Comparison of ENCODE assay signal across 12 cellular contexts in genomic region chr21:33848252-33848953, GRCh38.
DNase-seq lines count a peak whose midpoint lies in the region; ATAC-seq, FAIRE-seq and TF ChIP-seq lines count a peak whose summit lies in the region.
"Had no signal": no experiment of that assay in that cellular context is flagged by ENCODE, and none has a peak within 500 bp of the region (broad histone marks: within the 10 kb centered on the region; RNA-seq: fewer than 3 reads in every experiment).

No MANE protein-coding gene starts in this region.

- H2AFZ ChIP-seq in SK-N-SH (ENCODE audit: low read depth): no peak overlapping the region

- 90% methylated on average over 16 of the region's 17 CpGs for WGBS in SK-N-SH (ENCODE audit: low lambda C conversion rate)

- H3K27ac ChIP-seq in SK-N-SH (ENCODE audit: low read depth in 2 of 2, low read length in 1 of 2): no peak overlapping the region
- H3K27ac ChIP-seq: body of pancreas, KMS-11 had no signal

- peak; percentile 23 for FAIRE-seq in RCC 7860 (lab: Jason Lieb, UNC)

- H3K4me1 ChIP-seq in BE2C (peaks cover 5% of the 10 kb centered on the region), SK-N-SH (ENCODE audit: control insufficient read depth in 1 of 2, insufficient read depth in 2 of 2, low read depth in 1 of 2, low read length in 1 of 2) (no peaks in the 10 kb centered on the region)

- no peak overlapping the region for H3K4me2 ChIP-seq in SK-N-SH
- H3K4me2 ChIP-seq: KMS-11 had no signal

- no peak for ATAC-seq in HG02798 (IDR thresholded peaks at IDR 0.05; ENCODE audit: poor library complexity, unreplicated experiment)
- no peak for ATAC-seq in left cardiac atrium
- ATAC-seq: body of pancreas; natural killer cell treated with Interleukin-12 subunit alpha and Interleukin-12 subunit beta and Interleukin-15 and Interleukin-18, amount 100 ng/mL, for 72 hours; stimulated activated effector memory CD8-positive, alpha-beta T cell treated with anti-CD3 and anti-CD28 coated beads, Interleukin-12 subunit alpha, Interleukin-12 subunit beta, amount 100 ng/mL, for 72 hours had no signal

- POLR2A ChIA-PET in SK-N-SH (lab: Yijun Ruan, JAX): no interaction called here

- TF ChIP-seq CTCF in BE2C (IDR thresholded peaks at IDR 0.05; ENCODE audit: low read depth, low read length) (no peak), kidney epithelial cell (IDR thresholded peaks at IDR 0.05; ENCODE audit: insufficient read depth, low read length, poor library complexity, severe bottlenecking) (no peak), SK-N-SH (IDR thresholded peaks at IDR 0.05) (no peak)

- TF ChIP-seq EP300 in SK-N-SH (IDR thresholded peaks at IDR 0.05; ENCODE audit: borderline replicate concordance in 1 of 2, low read depth in 1 of 2, low read length in 1 of 2): no peak

- H3K27me3 ChIP-seq in BE2C (no peaks in the 10 kb centered on the region), kidney epithelial cell (ENCODE audit: control insufficient read depth, insufficient read depth, low read length) (no peaks in the 10 kb centered on the region), SK-N-SH (ENCODE audit: insufficient read depth) (no peaks in the 10 kb centered on the region)
- H3K27me3 ChIP-seq: body of pancreas had no signal

- CTCF ChIA-PET in SK-N-SH (lab: Yijun Ruan, JAX): no interaction called here

- no peak overlapping the region for H3K9ac ChIP-seq in SK-N-SH
- H3K9ac ChIP-seq: KMS-11 had no signal

- no peaks in the 10 kb centered on the region for H3K79me2 ChIP-seq in SK-N-SH (ENCODE audit: insufficient read depth)

- H3K9me2 ChIP-seq in SK-N-SH: no peaks in the 10 kb centered on the region

- H3K4me3 ChIP-seq in BE2C (ENCODE audit: low read depth, low read length): no peak overlapping the region
- H3K4me3 ChIP-seq in kidney epithelial cell (ENCODE audit: low read depth, low read length): no peak overlapping the region
- no peak overlapping the region for H3K4me3 ChIP-seq in SK-N-SH (ENCODE audit: low read depth in 2 of 2, low read length in 1 of 2)
- H3K4me3 ChIP-seq: body of pancreas had no signal

- TF ChIP-seq RAD21 in SK-N-SH (IDR thresholded peaks at IDR 0.05; ENCODE audit: low read length): no peak

- intact Hi-C loops in left cardiac atrium (cut with DNase I): no loop called here

- no peaks in the 10 kb centered on the region for H3F3A ChIP-seq in SK-N-SH (replicated peaks; ENCODE audit: insufficient read depth)

- H4K20me1 ChIP-seq in SK-N-SH (ENCODE audit: insufficient read depth): no peaks in the 10 kb centered on the region

- H3K36me3 ChIP-seq in BE2C (no peaks in the 10 kb centered on the region), kidney epithelial cell (ENCODE audit: control insufficient read depth, insufficient read depth, low read length) (no peaks in the 10 kb centered on the region), SK-N-SH (replicated peaks in 1 of 2; ENCODE audit: control insufficient read depth in 1 of 2, insufficient read depth in 2 of 2, low read length in 1 of 2) (no peaks in the 10 kb centered on the region)

- no peaks in the 10 kb centered on the region for H3K9me3 ChIP-seq in BE2C
- no peaks in the 10 kb centered on the region for H3K9me3 ChIP-seq in SK-N-SH
- H3K9me3 ChIP-seq: body of pancreas had no signal

- DNase-seq in BE2C (peak; percentile 84), NCI-H1092 treated with DMSO at 0.1 percent for 48 hours (lab: John Stamatoyannopoulos, UW) (peak; percentile 28), RCC 7860 (ENCODE audit: low spot score) (peak; percentile 61), kidney epithelial cell (ENCODE audit: low read depth) (peak; percentile 72), amniotic stem cell (lab: John Stamatoyannopoulos, UW) (no peak), left cardiac atrium (no peak), SK-N-SH (no peak)
- DNase-seq: body of pancreas had no signal

TF ChIP-seq in SK-N-SH, 30 proteins besides CTCF, POLR2A, EP300 and RAD21:
- TF ChIP-seq FOSL2 (IDR thresholded peaks at IDR 0.05; ENCODE audit: borderline replicate concordance, low read depth): no peak
- TF ChIP-seq NFIC (IDR thresholded peaks at IDR 0.05; ENCODE audit: borderline replicate concordance): no peak
- TF ChIP-seq ELF1 (IDR thresholded peaks at IDR 0.05): no peak
- TF ChIP-seq TCF12 (IDR thresholded peaks at IDR 0.05): no peak
- no peak for TF ChIP-seq RCOR1 (IDR thresholded peaks at IDR 0.05; ENCODE audit: low read length)
- no peak for TF ChIP-seq USF2 (IDR thresholded peaks at IDR 0.05; ENCODE audit: borderline replicate concordance, low read depth, low read length)
- TF ChIP-seq FOXJ3 (CRISPR knock-in tag; IDR thresholded peaks at IDR 0.05): no peak
- TF ChIP-seq IRF3 (IDR thresholded peaks at IDR 0.05; ENCODE audit: low read depth, low read length): no peak
- TF ChIP-seq RFX5 (IDR thresholded peaks at IDR 0.05; ENCODE audit: low read length): no peak
- TF ChIP-seq GATA2 (CRISPR knock-in tag; IDR thresholded peaks at IDR 0.05): no peak
- TF ChIP-seq RXRA (IDR thresholded peaks at IDR 0.05; ENCODE audit: borderline replicate concordance, low read depth): no peak
- no peak for TF ChIP-seq PBX3 (IDR thresholded peaks at IDR 0.05)
- TF ChIP-seq GABPA (IDR thresholded peaks at IDR 0.05; ENCODE audit: low read depth): no peak
- no peak for TF ChIP-seq REST (IDR thresholded peaks at IDR 0.05; ENCODE audit: low read depth, low read length)
- no peak for TF ChIP-seq FOXM1 (IDR thresholded peaks at IDR 0.05; ENCODE audit: low read depth)
- TF ChIP-seq EZH2phosphoT487 (IDR thresholded peaks at IDR 0.05; ENCODE audit: borderline replicate concordance, low read depth): no peak
- TF ChIP-seq SMC3 (IDR thresholded peaks at IDR 0.05; ENCODE audit: low read depth, low read length): no peak

Comparison
In these comparisons a context has a peak if more than half of its experiments do, and no peak if none do; other contexts are left out.
1. DNase-seq: peak in BE2C (single experiment), NCI-H1092 treated with DMSO at 0.1 percent for 48 hours (single experiment), RCC 7860 (single experiment) and kidney epithelial cell (single experiment); none in amniotic stem cell (single experiment), left cardiac atrium (single experiment) and SK-N-SH (single experiment).